ENCODE assay signal across 12 cellular contexts in genomic region chr10:80188713-80189112, GRCh38. TPM values are rescaled to one million over a fixed set of nuclear protein-coding genes. Genes with fewer than 3 reads are reported as not detected.
DNase-seq lines count a peak whose midpoint lies in the region; ATAC-seq and TF ChIP-seq lines count a peak whose summit lies in the region.
"Had no signal": no experiment of that assay in that cellular context is flagged by ENCODE, and none has a peak within 500 bp of the region (broad histone marks: within the 10 kb centered on the region; RNA-seq: fewer than 3 reads in every experiment).

No MANE protein-coding gene starts in this region.

- H3K27ac Mint-ChIP-seq in activated naive CD4-positive, alpha-beta T cell treated with anti-CD3 and anti-CD28 coated beads, Interleukin-2, amount 50 U/mL, for 24 hours = peak overlapping the region; percentile 93
- H3K27ac Mint-ChIP-seq in activated CD4-positive, alpha-beta memory T cell treated with anti-CD3 and anti-CD28 coated beads, Interleukin-2, amount 10 ng/mL, durations not matched to agents 7 days and 5 days = peak overlapping the region; percentile 95

- H3K9me3 Mint-ChIP-seq in activated naive CD4-positive, alpha-beta T cell treated with anti-CD3 and anti-CD28 coated beads, Interleukin-2, amount 50 U/mL, for 24 hours = no peaks in the 10 kb centered on the region
- H3K9me3 Mint-ChIP-seq in activated CD4-positive, alpha-beta memory T cell treated with anti-CD3 and anti-CD28 coated beads, Interleukin-2, amount 10 ng/mL, durations not matched to agents 7 days and 5 days = peaks cover 8% of the 10 kb centered on the region

- peaks cover 86% of the 10 kb centered on the region for H3K4me1 Mint-ChIP-seq in activated naive CD4-positive, alpha-beta T cell treated with anti-CD3 and anti-CD28 coated beads, Interleukin-2, amount 50 U/mL, for 24 hours
- peaks cover 74% of the 10 kb centered on the region for H3K4me1 Mint-ChIP-seq in activated CD4-positive, alpha-beta memory T cell treated with anti-CD3 and anti-CD28 coated beads, Interleukin-2, amount 10 ng/mL, durations not matched to agents 7 days and 5 days

- POLR2A ChIA-PET in activated CD4-positive, alpha-beta memory T cell treated with anti-CD3 and anti-CD28 coated beads, Interleukin-2, amount 10 ng/mL, durations not matched to agents 7 days and 5 days (lab: Charles Lee) = interaction anchor here (1.2 to 5.8 kb wide), 7 partner anchors 9 to 841 kb away, joined by 3 to 135 read pairs (median 7); partner anchors contain the start of genes ANXA11 and PPIF

- H3K27ac ChIP-seq in lower lobe of right lung (peak overlapping the region; percentile 61), thymus (ENCODE audit: low read depth) (peak overlapping the region; percentile 84)

- no peak for ATAC-seq in lower lobe of right lung
- no peak for ATAC-seq in GM18517 (IDR thresholded peaks at IDR 0.05; ENCODE audit: unreplicated experiment)

- H3K4me1 ChIP-seq in lower lobe of right lung (peaks cover 97% of the 10 kb centered on the region), thymus (ENCODE audit: control insufficient read depth, insufficient read depth, low read length) (peaks cover 52% of the 10 kb centered on the region)

- H3K4me3 Mint-ChIP-seq in activated naive CD4-positive, alpha-beta T cell treated with anti-CD3 and anti-CD28 coated beads, Interleukin-2, amount 50 U/mL, for 24 hours = peak overlapping the region; percentile 56
- H3K4me3 Mint-ChIP-seq in activated CD4-positive, alpha-beta memory T cell treated with anti-CD3 and anti-CD28 coated beads, Interleukin-2, amount 10 ng/mL, durations not matched to agents 7 days and 5 days = peak overlapping the region; percentile 4

- intact Hi-C loops in lower lobe of right lung (cut with DNase I) = no loop called here

- CTCF ChIA-PET in activated CD4-positive, alpha-beta memory T cell treated with anti-CD3 and anti-CD28 coated beads, Interleukin-2, amount 10 ng/mL, durations not matched to agents 7 days and 5 days (lab: Charles Lee) = interaction anchor here (1.1 to 3.0 kb wide), 8 partner anchors 8 to 44 kb away, joined by 3 to 42 read pairs (median 10); no protein-coding TSS in a partner anchor

- TF ChIP-seq CTCF in lower lobe of right lung (IDR thresholded peaks at IDR 0.05) = no peak

- no peak overlapping the region for H3K4me3 ChIP-seq in lower lobe of right lung
- no peak overlapping the region for H3K4me3 ChIP-seq in thymus (ENCODE audit: low read length)

- H3K36me3 ChIP-seq in lower lobe of right lung = no peaks in the 10 kb centered on the region
- peaks cover 5% of the 10 kb centered on the region for H3K36me3 ChIP-seq in thymus (ENCODE audit: control insufficient read depth, insufficient read depth)

- WGBS in thymus = 96% methylated on average over 9 of the region's 9 CpGs

- H3K27me3 ChIP-seq in lower lobe of right lung (ENCODE audit: low read depth) (no peaks in the 10 kb centered on the region), thymus (ENCODE audit: control insufficient read depth, insufficient read depth) (no peaks in the 10 kb centered on the region)

- peaks cover 6% of the 10 kb centered on the region for H3K36me3 Mint-ChIP-seq in activated naive CD4-positive, alpha-beta T cell treated with anti-CD3 and anti-CD28 coated beads, Interleukin-2, amount 50 U/mL, for 24 hours
- H3K36me3 Mint-ChIP-seq in activated CD4-positive, alpha-beta memory T cell treated with anti-CD3 and anti-CD28 coated beads, Interleukin-2, amount 10 ng/mL, durations not matched to agents 7 days and 5 days (ENCODE audit: low read depth) = peaks cover 48% of the 10 kb centered on the region

- H3K27me3 Mint-ChIP-seq in activated naive CD4-positive, alpha-beta T cell treated with anti-CD3 and anti-CD28 coated beads, Interleukin-2, amount 50 U/mL, for 24 hours = no peaks in the 10 kb centered on the region
- no peaks in the 10 kb centered on the region for H3K27me3 Mint-ChIP-seq in activated CD4-positive, alpha-beta memory T cell treated with anti-CD3 and anti-CD28 coated beads, Interleukin-2, amount 10 ng/mL, durations not matched to agents 7 days and 5 days

- no peaks in the 10 kb centered on the region for H3K9me3 ChIP-seq in lower lobe of right lung
- peaks cover 1% of the 10 kb centered on the region for H3K9me3 ChIP-seq in thymus (ENCODE audit: control insufficient read depth)

- DNase-seq in activated naive CD4-positive, alpha-beta T cell treated with anti-CD3 and anti-CD28 coated beads, Interleukin-2, amount 50 U/mL, for 16 hours = no peak
- DNase-seq in activated CD4-positive, alpha-beta memory T cell treated with anti-CD3 and anti-CD28 coated beads, Interleukin-2, amount 10 ng/mL, durations not matched to agents 7 days and 5 days = no peak
- DNase-seq in lower lobe of right lung = no peak
- no peak for DNase-seq in NCI-H774 (lab: John Stamatoyannopoulos, UW)
- no peak for DNase-seq in NCI-H2171 treated with DMSO at 0.1 percent for 48 hours (lab: John Stamatoyannopoulos, UW)
- DNase-seq: activated T-cell treated with anti-CD3 and anti-CD28 coated beads, Interleukin-2, amount 50 U/mL, for 1 hour; EL; NCI-H2081 had no signal

RNA-seq across cellular contexts. Expression of gene ANXA11, which starts 16.6 kb away (rescaled TPM):
- 100 to 1,000 TPM; 271 to 273 TPM for total RNA-seq in activated CD4-positive, alpha-beta memory T cell treated with anti-CD3 and anti-CD28 coated beads, Interleukin-2, amount 10 ng/mL, durations not matched to agents 7 days and 5 days
- 306 TPM for total RNA-seq in lower lobe of right lung
- polyA plus RNA-seq in thymus = 152 TPM

RNA-seq across cellular contexts. Expression of gene PLAC9, which starts 56.2 kb away (rescaled TPM):
- total RNA-seq in activated CD4-positive, alpha-beta memory T cell treated with anti-CD3 and anti-CD28 coated beads, Interleukin-2, amount 10 ng/mL, durations not matched to agents 7 days and 5 days = not detected
- 38.0 TPM for total RNA-seq in lower lobe of right lung
- 7.9 TPM for polyA plus RNA-seq in thymus
- total RNA-seq: LHCN-M2 had no signal

Comparison
In these comparisons a context has a peak if more than half of its experiments do, and no peak if none do; other contexts are left out.
1. RNA of gene PLAC9, which starts 56.2 kb away (total RNA-seq): 38.0 TPM in lower lobe of right lung (single experiment); not detected in activated CD4-positive, alpha-beta memory T cell treated with anti-CD3 and anti-CD28 coated beads, Interleukin-2, amount 10 ng/mL, durations not matched to agents 7 days and 5 days; every median in the first group is over 10 times any median in the second.